8 cellular contexts compared by ENCODE assay signal in the genomic region with DNA sequence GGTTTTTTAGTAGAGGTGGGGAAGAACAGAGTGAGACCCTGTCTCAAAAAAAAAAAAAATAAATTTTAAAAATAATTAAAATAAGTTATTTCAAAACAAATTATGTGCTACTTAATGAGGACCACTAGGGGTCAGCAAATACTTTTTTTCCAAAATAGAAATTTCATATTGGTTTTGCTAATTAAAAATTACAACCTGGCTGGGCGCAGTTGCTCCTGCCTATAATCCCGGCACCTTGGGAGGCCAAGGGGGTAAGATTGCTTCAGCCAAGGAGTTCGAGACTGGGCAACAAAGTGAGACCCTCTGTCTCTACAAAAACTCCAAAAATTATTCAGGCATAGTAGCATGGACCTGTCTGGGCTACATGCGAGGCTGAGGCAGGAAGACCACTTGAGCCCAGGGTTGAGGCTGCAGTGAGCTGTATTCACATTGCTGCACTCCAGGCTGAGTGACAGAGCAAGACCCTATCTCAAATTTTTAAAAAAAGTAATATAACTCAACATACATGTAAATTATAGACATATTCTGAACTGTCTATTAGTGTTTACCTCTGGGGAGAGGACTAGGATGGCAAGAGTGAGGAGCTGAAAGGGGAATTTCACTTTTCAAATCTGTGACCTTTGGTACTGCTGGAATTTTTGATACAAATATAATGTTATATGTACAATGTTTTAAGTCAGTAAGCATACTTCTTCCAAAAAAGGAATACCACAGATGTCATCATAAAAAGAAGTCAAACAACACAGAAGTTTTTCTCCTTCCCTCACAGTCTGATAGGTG. TPM values are rescaled to one million over a fixed set of nuclear protein-coding genes. Genes with fewer than 3 reads are reported as not detected.
DNase-seq lines count a peak whose midpoint lies in the region; ATAC-seq and TF ChIP-seq lines count a peak whose summit lies in the region.

No MANE protein-coding gene starts in this region.

- H3K4me1 ChIP-seq in naive thymus-derived CD4-positive, alpha-beta T cell (ENCODE audit: control insufficient read depth in 2 of 2, insufficient read depth in 2 of 2, low read length in 2 of 2), result no peaks in the 10 kb centered on the region

- H3K27ac ChIP-seq in naive thymus-derived CD4-positive, alpha-beta T cell (ENCODE audit: low read depth, low read length), result no peak overlapping the region

- intact Hi-C loops in naive thymus-derived CD4-positive, alpha-beta T cell (cut with micrococcal nuclease), result loop anchor here (1.0 to 2.0 kb wide), 2 partner anchors 65 to 289 kb away; no protein-coding TSS in a partner anchor
- intact Hi-C loops in activated T-helper 2 cell treated with anti-CD3 and anti-CD28 coated beads, Interferon-gamma antibody, Interleukin-2, Interleukin-4, amounts not matched to agents 10 μg/mL and 5 μg/mL and 100 μg/mL, durations not matched to agents 14 hours and 24 hours and 36 hours (cut with micrococcal nuclease), result loop anchor here (5.0 to 10.0 kb wide), 2 partner anchors 61 to 278 kb away; no protein-coding TSS in a partner anchor

- ATAC-seq in naive thymus-derived CD4-positive, alpha-beta T cell, result no peak

- H3K36me3 Mint-ChIP-seq in naive thymus-derived CD4-positive, alpha-beta T cell, result no peaks in the 10 kb centered on the region
- H3K36me3 Mint-ChIP-seq in activated T-helper 2 cell treated with anti-CD3 and anti-CD28 coated beads, Interferon-gamma antibody, Interleukin-2, Interleukin-4, amounts not matched to agents 10 μg/mL and 5 μg/mL and 100 μg/mL, durations not matched to agents 14 hours and 24 hours and 36 hours (ENCODE audit: low read depth), result no peaks in the 10 kb centered on the region

- H3K4me1 Mint-ChIP-seq in naive thymus-derived CD4-positive, alpha-beta T cell, result no peaks in the 10 kb centered on the region
- H3K4me1 Mint-ChIP-seq in activated T-helper 2 cell treated with anti-CD3 and anti-CD28 coated beads, Interferon-gamma antibody, Interleukin-2, Interleukin-4, amounts not matched to agents 10 μg/mL and 5 μg/mL and 100 μg/mL, durations not matched to agents 14 hours and 24 hours and 36 hours (ENCODE audit: low read depth), result peaks cover 1% of the 10 kb centered on the region

- H3K27me3 ChIP-seq in naive thymus-derived CD4-positive, alpha-beta T cell (ENCODE audit: control insufficient read depth in 2 of 2, insufficient read depth in 2 of 2, low read length in 2 of 2), result no peaks in the 10 kb centered on the region

- DNase-seq in NCI-H1105 treated with DMSO at 0.1 percent for 48 hours (lab: John Stamatoyannopoulos, UW), result peak; percentile 17
- no peak for DNase-seq in NCI-H1105 (lab: John Stamatoyannopoulos, UW)
- DNase-seq in NB4 (ENCODE audit: low read depth), result peak; percentile 61
- DNase-seq in cerebellum (ENCODE audit: low spot score), result peak; percentile 24
- DNase-seq in naive thymus-derived CD4-positive, alpha-beta T cell, result peak in 6 of 9 donors; percentile 21 to 43 (median 35)
- no peak for DNase-seq in D341Med (ENCODE audit: low spot score)
- no peak for DNase-seq in stimulated activated CD4-positive, alpha-beta T cell treated with anti-CD3 and anti-CD28 coated beads, Interleukin-4, amount 100 ng/mL, for 4 hours
- DNase-seq in activated T-helper 2 cell treated with anti-CD3 and anti-CD28 coated beads, Interferon-gamma antibody, Interleukin-2, Interleukin-4, amounts not matched to agents 10 μg/mL and 5 μg/mL and 100 μg/mL, durations not matched to agents 14 hours and 24 hours and 36 hours (ENCODE audit: low spot score), result no peak

- H3K9me3 Mint-ChIP-seq in naive thymus-derived CD4-positive, alpha-beta T cell, result no peaks in the 10 kb centered on the region
- no peaks in the 10 kb centered on the region for H3K9me3 Mint-ChIP-seq in activated T-helper 2 cell treated with anti-CD3 and anti-CD28 coated beads, Interferon-gamma antibody, Interleukin-2, Interleukin-4, amounts not matched to agents 10 μg/mL and 5 μg/mL and 100 μg/mL, durations not matched to agents 14 hours and 24 hours and 36 hours

- H3K36me3 ChIP-seq in naive thymus-derived CD4-positive, alpha-beta T cell (ENCODE audit: control insufficient read depth in 2 of 3, insufficient read depth in 3 of 3, low read length in 3 of 3), result no peaks in the 10 kb centered on the region

- no peak overlapping the region for H3K4me3 Mint-ChIP-seq in naive thymus-derived CD4-positive, alpha-beta T cell
- H3K4me3 Mint-ChIP-seq in activated T-helper 2 cell treated with anti-CD3 and anti-CD28 coated beads, Interferon-gamma antibody, Interleukin-2, Interleukin-4, amounts not matched to agents 10 μg/mL and 5 μg/mL and 100 μg/mL, durations not matched to agents 14 hours and 24 hours and 36 hours (ENCODE audit: low read depth), result no peak overlapping the region

- H3K4me3 ChIP-seq in NB4 (ENCODE audit: low read depth, low read length), result no peak overlapping the region
- H3K4me3 ChIP-seq in naive thymus-derived CD4-positive, alpha-beta T cell (ENCODE audit: low read length), result no peak overlapping the region

- CTCF ChIA-PET in naive thymus-derived CD4-positive, alpha-beta T cell (lab: Charles Lee), result interaction anchor here (0.7 to 2.9 kb wide), 2 partner anchors 66 to 76 kb away, joined by 3 to 7 read pairs; no protein-coding TSS in a partner anchor

- H3K9me3 ChIP-seq in naive thymus-derived CD4-positive, alpha-beta T cell (ENCODE audit: control insufficient read depth in 2 of 3, low read length in 3 of 3), result no peaks in the 10 kb centered on the region

- TF ChIP-seq CTCF in NB4 (IDR thresholded peaks at IDR 0.05; ENCODE audit: low read depth, low read length), result peak; percentile 21

- peaks cover 0 to 44% (median 9%) of the 10 kb centered on the region in 5 donors for H3K27me3 Mint-ChIP-seq in naive thymus-derived CD4-positive, alpha-beta T cell
- peaks cover 16% of the 10 kb centered on the region for H3K27me3 Mint-ChIP-seq in activated T-helper 2 cell treated with anti-CD3 and anti-CD28 coated beads, Interferon-gamma antibody, Interleukin-2, Interleukin-4, amounts not matched to agents 10 μg/mL and 5 μg/mL and 100 μg/mL, durations not matched to agents 14 hours and 24 hours and 36 hours (ENCODE audit: low read depth)

- POLR2A ChIA-PET in naive thymus-derived CD4-positive, alpha-beta T cell (lab: Charles Lee), result interaction anchor here (0.5 kb wide), 1 partner anchor 334 kb away, joined by 3 read pairs; no protein-coding TSS in a partner anchor

- H3K27ac Mint-ChIP-seq in naive thymus-derived CD4-positive, alpha-beta T cell, result peak overlapping the region in 1 of 9 donors; percentile 14
- no peak overlapping the region for H3K27ac Mint-ChIP-seq in activated T-helper 2 cell treated with anti-CD3 and anti-CD28 coated beads, Interferon-gamma antibody, Interleukin-2, Interleukin-4, amounts not matched to agents 10 μg/mL and 5 μg/mL and 100 μg/mL, durations not matched to agents 14 hours and 24 hours and 36 hours

- no peak for TF ChIP-seq POLR2A in NB4 (IDR thresholded peaks at IDR 0.05; ENCODE audit: extremely low read depth, insufficient read length)

RNA-seq across cellular contexts. Expression of a gene that starts 8.1 kb away (rescaled TPM):
- total RNA-seq in cerebellum, result 1.2 TPM
- total RNA-seq in naive thymus-derived CD4-positive, alpha-beta T cell, result not detected
- polyA plus RNA-seq in naive thymus-derived CD4-positive, alpha-beta T cell, result not detected
- total RNA-seq in activated T-helper 2 cell treated with anti-CD3 and anti-CD28 coated beads, Interferon-gamma antibody, Interleukin-2, Interleukin-4, amounts not matched to agents 10 μg/mL and 5 μg/mL and 100 μg/mL, durations not matched to agents 14 hours and 24 hours and 36 hours, result not detected in 2 replicates

RNA-seq across cellular contexts. Expression of a gene that starts 36.9 kb away (rescaled TPM):
- total RNA-seq in cerebellum, result 28.9 TPM
- total RNA-seq in naive thymus-derived CD4-positive, alpha-beta T cell, result 10 to 100 TPM in 1 of 5 experiments, 1 to 10 TPM in 4; 7.8 to 12.9 (median 9.7) TPM
- polyA plus RNA-seq in naive thymus-derived CD4-positive, alpha-beta T cell, result 10 to 100 TPM; 27.5 to 28.6 TPM
- total RNA-seq in activated T-helper 2 cell treated with anti-CD3 and anti-CD28 coated beads, Interferon-gamma antibody, Interleukin-2, Interleukin-4, amounts not matched to agents 10 μg/mL and 5 μg/mL and 100 μg/mL, durations not matched to agents 14 hours and 24 hours and 36 hours, result 17.6 and 20.8 TPM in 2 replicates

RNA-seq across cellular contexts. Expression of a gene that starts 37.2 kb away (rescaled TPM):
- 25.0 TPM for total RNA-seq in cerebellum
- total RNA-seq in naive thymus-derived CD4-positive, alpha-beta T cell, result 10 to 100 TPM; 46.2 to 72.9 (median 48.9) TPM
- 10 to 100 TPM; 39.4 to 62.4 TPM for polyA plus RNA-seq in naive thymus-derived CD4-positive, alpha-beta T cell
- 60.3 and 67.6 TPM in 2 replicates for total RNA-seq in activated T-helper 2 cell treated with anti-CD3 and anti-CD28 coated beads, Interferon-gamma antibody, Interleukin-2, Interleukin-4, amounts not matched to agents 10 μg/mL and 5 μg/mL and 100 μg/mL, durations not matched to agents 14 hours and 24 hours and 36 hours

RNA-seq across cellular contexts. Expression of a gene that starts 54.3 kb away (rescaled TPM):
- total RNA-seq in cerebellum, result not detected
- total RNA-seq in naive thymus-derived CD4-positive, alpha-beta T cell, result not detected
- polyA plus RNA-seq in naive thymus-derived CD4-positive, alpha-beta T cell, result not detected
- not detected in 2 replicates for total RNA-seq in activated T-helper 2 cell treated with anti-CD3 and anti-CD28 coated beads, Interferon-gamma antibody, Interleukin-2, Interleukin-4, amounts not matched to agents 10 μg/mL and 5 μg/mL and 100 μg/mL, durations not matched to agents 14 hours and 24 hours and 36 hours

Comparison
In these comparisons a context has a peak if more than half of its experiments do, and no peak if none do; other contexts are left out.
1. DNase-seq: peak in NCI-H1105 treated with DMSO at 0.1 percent for 48 hours (single experiment), NB4 (single experiment), cerebellum (single experiment) and naive thymus-derived CD4-positive, alpha-beta T cell (6 of 9); none in NCI-H1105 (single experiment), D341Med (single experiment), stimulated activated CD4-positive, alpha-beta T cell treated with anti-CD3 and anti-CD28 coated beads, Interleukin-4, amount 100 ng/mL, for 4 hours (0 of 2) and activated T-helper 2 cell treated with anti-CD3 and anti-CD28 coated beads, Interferon-gamma antibody, Interleukin-2, Interleukin-4, amounts not matched to agents 10 μg/mL and 5 μg/mL and 100 μg/mL, durations not matched to agents 14 hours and 24 hours and 36 hours (single experiment).